ENCODE assay signal across 1 cellular context in genomic region chr20:62161347-62161746, GRCh38.
TF ChIP-seq lines count a peak whose summit lies in the region.

No MANE protein-coding gene starts in this region.

TF ChIP-seq in IMR-90, 13 proteins besides CTCF, POLR2A, EP300 and RAD21:
- TF ChIP-seq ELK1 (IDR thresholded peaks at IDR 0.05; ENCODE audit: borderline replicate concordance, low read depth, low read length) (no peak), MAFK (IDR thresholded peaks at IDR 0.05; ENCODE audit: low read depth, low read length) (no peak), BHLHE40 (IDR thresholded peaks at IDR 0.05; ENCODE audit: low read depth, low read length) (peak; percentile 84)
